ENCODE assay signal across 19 cellular contexts in genomic region chr12:129772463-129773169, GRCh38.
DNase-seq lines count a peak whose midpoint lies in the region; ATAC-seq and TF ChIP-seq lines count a peak whose summit lies in the region.
"Had no signal": no experiment of that assay in that cellular context is flagged by ENCODE, and none has a peak within 500 bp of the region (broad histone marks: within the 10 kb centered on the region; RNA-seq: fewer than 3 reads in every experiment).

No MANE protein-coding gene starts in this region.

- ATAC-seq in GM21526 (IDR thresholded peaks at IDR 0.05; ENCODE audit: low FRiP score, unreplicated experiment), result no peak
- ATAC-seq: activated CD8-positive, alpha-beta T cell treated with anti-CD3 and anti-CD28 coated beads, Interleukin-2, amount 10 ng/mL, durations not matched to agents 7 days and 5 days; mucosa of descending colon had no signal

- in situ Hi-C loops in GM13977 (cut with MboI; ENCODE audit: low pct_unique_long_range_greater_than_20kb, low sequenced_read_pairs, unreplicated experiment), result no loop called here

- no peak overlapping the region for H3K4me3 ChIP-seq in mesodermal cell (ENCODE audit: extremely low read depth, insufficient read depth, low read length, poor library complexity, severe bottlenecking)
- H3K4me3 ChIP-seq: mucosa of descending colon, sigmoid colon, vagina had no signal

- no peaks in the 10 kb centered on the region for H3K9me3 ChIP-seq in mesodermal cell (ENCODE audit: control insufficient read depth, low read length)
- H3K9me3 ChIP-seq: mucosa of descending colon, sigmoid colon, vagina had no signal

- 49 to 53% methylated on average over 5 to 6 of the region's 8 CpGs for WGBS in mesodermal cell (ENCODE audit: insufficient coverage in 2 of 2), 2 experiments

- DNase-seq in ELF-1 (ENCODE audit: low read depth, low spot score) (peak; percentile 53), SW480 (ENCODE audit: low spot score) (peak; percentile 13), fibroblast of the conjunctiva (ENCODE audit: low read depth) (peak; percentile 12), NOMO-1 (lab: John Stamatoyannopoulos, UW; ENCODE audit: unreplicated experiment in 2 of 2) (no peak), GM13977 (ENCODE audit: low spot score) (no peak), NCI-H2227 (lab: John Stamatoyannopoulos, UW; ENCODE audit: unreplicated experiment) (no peak)
- DNase-seq: activated CD8-positive, alpha-beta T cell treated with anti-CD3 and anti-CD28 coated beads, Interleukin-2, amount 10 ng/mL, durations not matched to agents 7 days and 5 days; DMS79; HCEC 1CT; mucosa of descending colon; NCI-H1436; NCI-H2171 treated with DMSO at 0.1 percent for 48 hours; sigmoid colon; stimulated activated CD4-positive, alpha-beta T cell treated with anti-CD3 and anti-CD28 coated beads, Interleukin-2, amount 100 ng/mL, for 48 hours had no signal

- peak overlapping the region; percentile 96 for H3K27ac ChIP-seq in mesodermal cell (ENCODE audit: low read depth, low read length, severe bottlenecking)
- H3K27ac ChIP-seq: RWPE1, sigmoid colon, vagina, VCaP had no signal

- TF ChIP-seq CTCF in GM13977 (IDR thresholded peaks at IDR 0.05; ENCODE audit: extremely low read depth, insufficient read depth, missing control alignments), result no peak

- peaks cover 15% of the 10 kb centered on the region for H3K4me1 ChIP-seq in mesodermal cell (ENCODE audit: control insufficient read depth, insufficient read depth, low read length, poor library complexity, severe bottlenecking)
- H3K4me1 ChIP-seq: sigmoid colon, vagina had no signal

- H3K36me3 ChIP-seq in mesodermal cell (ENCODE audit: control insufficient read depth, insufficient read depth, low read length), result no peaks in the 10 kb centered on the region
- H3K36me3 ChIP-seq: sigmoid colon, vagina had no signal

Comparison
In these comparisons a context has a peak if more than half of its experiments do, and no peak if none do; other contexts are left out.
1. DNase-seq: peak in ELF-1 (single experiment), SW480 (single experiment) and fibroblast of the conjunctiva (single experiment); none in NOMO-1 (0 of 2), GM13977 (single experiment) and NCI-H2227 (single experiment).